ENCODE assay signal across 18 cellular contexts in genomic region chr2:160720098-160720497, GRCh38.
"Had no signal": no experiment of that assay in that cellular context is flagged by ENCODE, and none has a peak within 500 bp of the region (broad histone marks: within the 10 kb centered on the region; RNA-seq: fewer than 3 reads in every experiment).

No MANE protein-coding gene starts in this region.

- H3K4me1 ChIP-seq: foreskin keratinocyte, left ventricle myocardium inferior, lower lobe of right lung, right atrium auricular region had no signal

- H3K36me3 ChIP-seq: left ventricle myocardium inferior, lower lobe of right lung, neural progenitor cell, ovary, right atrium auricular region had no signal

- DNase-seq: cortex of kidney; effector memory CD8-positive, alpha-beta T cell; erythroblast; foreskin keratinocyte; immature natural killer cell; kidney; left cardiac atrium; left ventricle myocardium inferior; lower lobe of right lung; natural killer cell; nucleus accumbens; ovary; small intestine; stimulated activated CD4-positive, alpha-beta T cell treated with anti-CD3 and anti-CD28 coated beads, Interleukin-12 subunit alpha, Interleukin-12 subunit beta, amount 100 ng/mL, for 4 hours; stimulated activated naive CD4-positive, alpha-beta T cell; trophoblast cell had no signal

- H3K9ac ChIP-seq: neural progenitor cell had no signal

- H3K4me3 ChIP-seq: left ventricle myocardium inferior, lower lobe of right lung, neural progenitor cell, ovary, right atrium auricular region had no signal

- H3K4me2 ChIP-seq: neural progenitor cell had no signal

- ATAC-seq: effector memory CD8-positive, alpha-beta T cell; foreskin keratinocyte; left cardiac atrium; lower lobe of right lung; natural killer cell had no signal

- H3K9me3 ChIP-seq: lower lobe of right lung, ovary had no signal

- H3K27ac ChIP-seq: foreskin keratinocyte, left ventricle myocardium inferior, lower lobe of right lung, neural progenitor cell, ovary, right atrium auricular region had no signal

- FAIRE-seq: kidney, small intestine had no signal

- H2AFZ ChIP-seq: neural progenitor cell had no signal

- H3K27me3 ChIP-seq: foreskin keratinocyte, neural progenitor cell, ovary, right atrium auricular region had no signal
